Comparison of ENCODE assay signal across 20 cellular contexts in genomic region chr9:81244631-81245030, GRCh38.
A peak's percentile ranks its signal among the peaks of the same experiment; 100 is the strongest.
DNase-seq lines count a peak whose midpoint lies in the region; ATAC-seq and TF ChIP-seq lines count a peak whose summit lies in the region.
"Had no signal": no experiment of that assay in that cellular context is flagged by ENCODE, and none has a peak within 500 bp of the region (broad histone marks: within the 10 kb centered on the region; RNA-seq: fewer than 3 reads in every experiment).

No MANE protein-coding gene starts in this region.

- H2BK5ac ChIP-seq in trophoblast cell (ENCODE audit: low read depth, low read length, poor library complexity): no peak overlapping the region

- H4K91ac ChIP-seq in trophoblast cell (ENCODE audit: low read depth, low read length): no peak overlapping the region

- no peak overlapping the region for H3K27ac Mint-ChIP-seq in Calu3 (ENCODE audit: unreplicated experiment)
- H3K27ac Mint-ChIP-seq: CD8-positive, alpha-beta memory T cell; IgD-negative memory B cell had no signal

- no peak overlapping the region for H2BK120ac ChIP-seq in trophoblast cell (ENCODE audit: insufficient read depth, low read length, poor library complexity)

- no peak overlapping the region for H3K4ac ChIP-seq in trophoblast cell (ENCODE audit: low read depth, low read length)

- no peak overlapping the region for H3K23ac ChIP-seq in trophoblast cell (ENCODE audit: low read length)

- H3K4me1 ChIP-seq in adipocyte (ENCODE audit: control insufficient read depth, insufficient read depth, low read length) (no peaks in the 10 kb centered on the region), trophoblast cell (ENCODE audit: control insufficient read depth in 1 of 2, insufficient read depth in 2 of 2, low read length in 2 of 2) (peaks cover 0 to 3% of the 10 kb centered on the region in 2 experiments), hepatocyte (ENCODE audit: insufficient read depth) (no peaks in the 10 kb centered on the region), left lung (no peaks in the 10 kb centered on the region)

- H2BK12ac ChIP-seq in trophoblast cell (ENCODE audit: low read length): no peak overlapping the region

- BruUV-seq in Calu3 (replicated peaks; lab: Mats Ljungman, UMichigan): no TSS peak

- no peak overlapping the region for H3K18ac ChIP-seq in trophoblast cell (ENCODE audit: low read length)

- no peaks in the 10 kb centered on the region for H3K9me2 ChIP-seq in hepatocyte (replicated peaks; ENCODE audit: insufficient read depth)

- H3K36me3 ChIP-seq in adipocyte (ENCODE audit: control insufficient read depth, insufficient read depth, low read length, severe bottlenecking) (no peaks in the 10 kb centered on the region), trophoblast cell (ENCODE audit: control insufficient read depth in 1 of 2, insufficient read depth in 2 of 2, low read length in 2 of 2) (no peaks in the 10 kb centered on the region), hepatocyte (replicated peaks; ENCODE audit: insufficient read depth, low read depth) (no peaks in the 10 kb centered on the region), left lung (no peaks in the 10 kb centered on the region)

- H3K27me3 ChIP-seq in adipocyte (replicated peaks; ENCODE audit: control insufficient read depth, insufficient read depth, low read length): no peaks in the 10 kb centered on the region
- no peaks in the 10 kb centered on the region for H3K27me3 ChIP-seq in trophoblast cell (ENCODE audit: insufficient read depth, low read length)
- no peaks in the 10 kb centered on the region for H3K27me3 ChIP-seq in hepatocyte
- no peaks in the 10 kb centered on the region for H3K27me3 ChIP-seq in left lung

- H3K4me1 Mint-ChIP-seq in Calu3 (ENCODE audit: low read depth, unreplicated experiment): no peaks in the 10 kb centered on the region
- H3K4me1 Mint-ChIP-seq: CD8-positive, alpha-beta memory T cell; IgD-negative memory B cell had no signal

- WGBS in trophoblast cell (ENCODE audit: extremely low coverage, insufficient coverage, insufficient read length): no CpG with 5 or more reads among the region's 1 CpG
- WGBS in hepatocyte (ENCODE audit: low lambda C conversion rate, missing lambda C conversion rate): 92% methylated on average over 1 of the region's 1 CpG

- H2AK5ac ChIP-seq in trophoblast cell (ENCODE audit: low read length): no peak overlapping the region

- H3K9me3 Mint-ChIP-seq in Calu3 (ENCODE audit: low read depth, unreplicated experiment): no peaks in the 10 kb centered on the region
- H3K9me3 Mint-ChIP-seq: IgD-negative memory B cell had no signal

- H3K27me3 Mint-ChIP-seq in Calu3 (ENCODE audit: unreplicated experiment): no peaks in the 10 kb centered on the region
- H3K27me3 Mint-ChIP-seq: IgD-negative memory B cell had no signal

- H3K9ac ChIP-seq in adipocyte (ENCODE audit: low read length) (no peak overlapping the region), trophoblast cell (ENCODE audit: low read length) (no peak overlapping the region)

- no peak overlapping the region for H3K4me3 Mint-ChIP-seq in Calu3 (ENCODE audit: low read depth, unreplicated experiment)
- H3K4me3 Mint-ChIP-seq: CD8-positive, alpha-beta memory T cell; IgD-negative memory B cell had no signal

- CTCF ChIA-PET in Calu3 (lab: Charles Lee): no interaction called here

- H3K36me3 Mint-ChIP-seq in Calu3 (ENCODE audit: insufficient read depth, unreplicated experiment): no peaks in the 10 kb centered on the region
- H3K36me3 Mint-ChIP-seq: CD8-positive, alpha-beta memory T cell; IgD-negative memory B cell had no signal

- peaks cover 15% of the 10 kb centered on the region for H3K9me3 ChIP-seq in adipocyte (ENCODE audit: control insufficient read depth, low read length)
- no peaks in the 10 kb centered on the region for H3K9me3 ChIP-seq in trophoblast cell (ENCODE audit: insufficient read depth, low read depth, low read length)
- peaks cover under 1% of the 10 kb centered on the region for H3K9me3 ChIP-seq in hepatocyte (ENCODE audit: low read depth)
- peaks cover 0 to 5% of the 10 kb centered on the region in 2 donors for H3K9me3 ChIP-seq in left lung

- no peak overlapping the region for H4K8ac ChIP-seq in trophoblast cell (ENCODE audit: low read depth, low read length)

- H2AFZ ChIP-seq in trophoblast cell (ENCODE audit: insufficient read depth, low read length, poor library complexity): no peak overlapping the region
- no peak overlapping the region for H2AFZ ChIP-seq in hepatocyte

- ATAC-seq in left lung: no peak
- ATAC-seq: HCT116, Right ventricle myocardium inferior had no signal

- H3K14ac ChIP-seq in trophoblast cell (ENCODE audit: low read length): no peak overlapping the region

- H3K4me2 ChIP-seq in trophoblast cell (ENCODE audit: low read length) (no peak overlapping the region), hepatocyte (no peak overlapping the region)

- no peaks in the 10 kb centered on the region for H3K79me1 ChIP-seq in trophoblast cell (ENCODE audit: low read length)

- DNase-seq in AG10803 (ENCODE audit: low read depth): peak; percentile 2
- DNase-seq in adipocyte (ENCODE audit: low read depth): peak; percentile 61
- peak; percentile 28 for DNase-seq in fibroblast of villous mesenchyme (ENCODE audit: low read depth)
- DNase-seq in trophoblast cell: peak; percentile 21 to 81
- no peak for DNase-seq in NCI-H69 (lab: John Stamatoyannopoulos, UW)
- no peak for DNase-seq in hepatocyte (ENCODE audit: low spot score)
- DNase-seq in left lung: no peak
- no peak for DNase-seq in Calu3
- DNase-seq: 8988T; CD8-positive, alpha-beta memory T cell; GOT3; MV-4-11; NCI-H1105 treated with DMSO at 0.1 percent for 48 hours; NCI-H2029 treated with DMSO at 0.1 percent for 48 hours; NCI-H446; NCI-H526 had no signal

- no peak overlapping the region for H3K4me3 ChIP-seq in AG10803 (ENCODE audit: low read length)
- H3K4me3 ChIP-seq in adipocyte (ENCODE audit: low read length): no peak overlapping the region
- H3K4me3 ChIP-seq in fibroblast of villous mesenchyme (ENCODE audit: low read depth, low read length): no peak overlapping the region
- no peak overlapping the region for H3K4me3 ChIP-seq in trophoblast cell (ENCODE audit: low read depth, low read length)
- H3K4me3 ChIP-seq in hepatocyte: no peak overlapping the region
- no peak overlapping the region for H3K4me3 ChIP-seq in left lung

- H4K12ac ChIP-seq in trophoblast cell (ENCODE audit: low read depth, low read length): no peak overlapping the region

- H3K27ac ChIP-seq in trophoblast cell (ENCODE audit: low read depth, low read length) (no peak overlapping the region), hepatocyte (no peak overlapping the region), left lung (no peak overlapping the region)
- H3K27ac ChIP-seq: C4-2B had no signal

- no peaks in the 10 kb centered on the region for H3K79me2 ChIP-seq in trophoblast cell (ENCODE audit: control insufficient read depth, insufficient read depth, low read length, poor library complexity)
- H3K79me2 ChIP-seq in hepatocyte: no peaks in the 10 kb centered on the region

- intact Hi-C loops in left lung (cut with DNase I): no loop called here
- intact Hi-C loops in Calu3 (cut with micrococcal nuclease; ENCODE audit: unreplicated experiment): no loop called here

- no peaks in the 10 kb centered on the region for H4K20me1 ChIP-seq in hepatocyte (ENCODE audit: insufficient read depth, poor library complexity, severe bottlenecking)

- TF ChIP-seq CTCF in AG10803 (conservative IDR thresholded peaks at IDR 0.05; ENCODE audit: low read length) (no peak), fibroblast of villous mesenchyme (IDR thresholded peaks at IDR 0.05; ENCODE audit: insufficient read depth, low read depth, low read length) (no peak), hepatocyte (IDR thresholded peaks at IDR 0.05; ENCODE audit: poor library complexity) (no peak), left lung (IDR thresholded peaks at IDR 0.05) (no peak), Calu3 (IDR thresholded peaks at IDR 0.05; ENCODE audit: unreplicated experiment) (no peak)

Comparison
In these comparisons a context has a peak if more than half of its experiments do, and no peak if none do; other contexts are left out.
1. DNase-seq: peak in AG10803 (single experiment), adipocyte (single experiment), fibroblast of villous mesenchyme (single experiment) and trophoblast cell (2 of 2); none in NCI-H69 (single experiment), hepatocyte (single experiment), left lung (0 of 2) and Calu3 (single experiment).